In genomic region chr2:134458454-134458853, GRCh38 we compare ENCODE assay signal across 23 cellular contexts.
"Had no signal": no experiment of that assay in that cellular context is flagged by ENCODE, and none has a peak within 500 bp of the region (broad histone marks: within the 10 kb centered on the region; RNA-seq: fewer than 3 reads in every experiment).

No MANE protein-coding gene starts in this region.

- H3K4me1 ChIP-seq: breast epithelium, Peyer's patch, SJSA1 had no signal

- H3K36me3 Mint-ChIP-seq: activated naive CD8-positive, alpha-beta T cell treated with anti-CD3 and anti-CD28 coated beads for 36 hours; WTC11 had no signal

- H3K4me3 Mint-ChIP-seq: activated CD8-positive, alpha-beta T cell treated with anti-CD3 and anti-CD28 coated beads, Interleukin-2, amount 10 ng/mL, durations not matched to agents 7 days and 5 days; activated naive CD4-positive, alpha-beta T cell treated with anti-CD3 and anti-CD28 coated beads for 36 hours; activated naive CD8-positive, alpha-beta T cell treated with anti-CD3 and anti-CD28 coated beads for 36 hours; activated T-cell treated with anti-CD3 and anti-CD28 coated beads, Interleukin-2, amount 50 U/mL, for 4 hours; WTC11 had no signal

- H3K9me3 ChIP-seq: breast epithelium, MG63, Peyer's patch, SJSA1 had no signal

- H3K36me3 ChIP-seq: breast epithelium, MG63, SJSA1 had no signal

- H3K4me3 ChIP-seq: breast epithelium, MG63, Peyer's patch, SJSA1 had no signal

- H3K4me1 Mint-ChIP-seq: activated naive CD8-positive, alpha-beta T cell treated with anti-CD3 and anti-CD28 coated beads for 36 hours had no signal

- H3K27me3 ChIP-seq: breast epithelium, MG63, Peyer's patch, SJSA1 had no signal

- H3K27me3 Mint-ChIP-seq: activated naive CD8-positive, alpha-beta T cell treated with anti-CD3 and anti-CD28 coated beads for 36 hours had no signal

- H3K9me3 Mint-ChIP-seq: activated naive CD4-positive, alpha-beta T cell treated with anti-CD3 and anti-CD28 coated beads for 36 hours; activated naive CD8-positive, alpha-beta T cell treated with anti-CD3 and anti-CD28 coated beads for 36 hours; activated T-cell treated with anti-CD3 and anti-CD28 coated beads, Interleukin-2, amount 50 U/mL, for 4 hours; WTC11 had no signal

- DNase-seq: activated CD4-positive, alpha-beta T cell treated with anti-CD3 and anti-CD28 coated beads for 48 hours; activated CD4-positive, alpha-beta T cell treated with anti-CD3 and anti-CD28 coated beads, Interleukin-2, amount 50 U/mL, for 4 hours; activated CD8-positive, alpha-beta T cell treated with anti-CD3 and anti-CD28 coated beads, Interleukin-2, amount 10 ng/mL, durations not matched to agents 7 days and 5 days; activated gamma-delta T cell; activated naive CD4-positive, alpha-beta T cell treated with anti-CD3 and anti-CD28 coated beads for 36 hours; activated naive CD8-positive, alpha-beta T cell treated with anti-CD3 and anti-CD28 coated beads for 36 hours; activated T-cell treated with anti-CD3 and anti-CD28 coated beads, Interleukin-2, amount 50 U/mL, for 4 hours; caudate nucleus; MG63; MV-4-11; NCI-H1092 treated with DMSO at 0.1 percent for 48 hours; NCI-H1417 treated with DMSO at 0.1 percent for 48 hours; NCI-H1694; NCI-H446; NCI-H524; SHP77; SW 1271 had no signal

- H3K27ac ChIP-seq: breast epithelium, Peyer's patch, RWPE1, SJSA1 had no signal

- H3K27ac Mint-ChIP-seq: activated CD8-positive, alpha-beta T cell treated with anti-CD3 and anti-CD28 coated beads, Interleukin-2, amount 10 ng/mL, durations not matched to agents 7 days and 5 days; activated naive CD4-positive, alpha-beta T cell treated with anti-CD3 and anti-CD28 coated beads for 36 hours; activated naive CD8-positive, alpha-beta T cell treated with anti-CD3 and anti-CD28 coated beads for 36 hours; WTC11 had no signal

- ATAC-seq: activated CD8-positive, alpha-beta T cell treated with anti-CD3 and anti-CD28 coated beads, Interleukin-2, amount 10 ng/mL, durations not matched to agents 7 days and 5 days; activated T-cell treated with anti-CD3 and anti-CD28 coated beads, Interleukin-2, amount 50 U/mL, for 4 hours; SK-N-SH treated with all-trans-retinoic acid at 6 μM for 48 hours; WTC11 had no signal
